ENCODE assay signal across 8 cellular contexts in genomic region chr17:1360315-1360714, GRCh38. TPM values are rescaled to one million over a fixed set of nuclear protein-coding genes. Genes with fewer than 3 reads are reported as not detected.
A peak's percentile ranks its signal among the peaks of the same experiment; 100 is the strongest.
DNase-seq lines count a peak whose midpoint lies in the region; ATAC-seq and TF ChIP-seq lines count a peak whose summit lies in the region.
"Not testable (repeated sequence)": the region's sequence is repeated elsewhere in the genome, so short reads cannot be mapped to it uniquely, and the experiment has no call there.

No MANE protein-coding gene starts in this region.

- not testable (repeated sequence) for H3K27me3 Mint-ChIP-seq in activated naive CD4-positive, alpha-beta T cell treated with anti-CD3 and anti-CD28 coated beads, Interleukin-2, amount 50 U/mL, for 24 hours

- not testable (repeated sequence) for H3K9ac ChIP-seq in trophoblast cell (ENCODE audit: low read length)

- not testable (repeated sequence) for H4K91ac ChIP-seq in trophoblast cell (ENCODE audit: low read depth, low read length)

- H3K36me3 Mint-ChIP-seq in activated naive CD4-positive, alpha-beta T cell treated with anti-CD3 and anti-CD28 coated beads, Interleukin-2, amount 50 U/mL, for 24 hours = peaks cover 24% of the 10 kb centered on the region

- intact Hi-C loops in heart right ventricle (cut with DNase I) (loop anchor here in 7 of 10 donors (5.0 to 10.0 kb wide), 6 partner anchors 37 to 154 kb away; partner anchors contain the start of genes CRK (in 4 of the 7) and INPP5K (in 1 of the 7)), tibial artery (cut with DNase I; ENCODE audit: low total_unique reads) (loop anchor here (10.0 kb wide), 1 partner anchor 84 kb away; no protein-coding TSS in a partner anchor)

- DNase-seq in EH (ENCODE audit: low read depth) (peak; percentile 65), MV-4-11 (lab: John Stamatoyannopoulos, UW) (peak; percentile 37), dermis blood vessel endothelial cell (peak; percentile 37), trophoblast cell (peak in 1 of 2 donors; percentile 28), tibial artery (peak in 1 of 2 donors; percentile 40)
- DNase-seq in activated CD4-positive, alpha-beta T cell treated with anti-CD3 and anti-CD28 coated beads, Interleukin-2, amount 50 U/mL, for 1 hour = peak; percentile 22
- not testable (repeated sequence) for DNase-seq in heart right ventricle

- H3K4me3 Mint-ChIP-seq in activated naive CD4-positive, alpha-beta T cell treated with anti-CD3 and anti-CD28 coated beads, Interleukin-2, amount 50 U/mL, for 24 hours = peak overlapping the region; percentile 20

- not testable (repeated sequence) for H3K4me3 ChIP-seq in heart right ventricle; trophoblast cell (ENCODE audit: low read depth, low read length); tibial artery

- H3K27ac ChIP-seq in heart right ventricle (peak overlapping the region in 7 of 10 donors; percentile 18 to 71 (median 23)), tibial artery (peak overlapping the region; percentile 11 to 41)
- not testable (repeated sequence) for H3K27ac ChIP-seq in trophoblast cell (ENCODE audit: low read depth, low read length)

- H3K14ac ChIP-seq in trophoblast cell (ENCODE audit: low read length) = not testable (repeated sequence)

- not testable (repeated sequence) for H2AFZ ChIP-seq in trophoblast cell (ENCODE audit: insufficient read depth, low read length, poor library complexity)

- not testable (repeated sequence) for H3K23ac ChIP-seq in trophoblast cell (ENCODE audit: low read length)

- H2BK120ac ChIP-seq in trophoblast cell (ENCODE audit: insufficient read depth, low read length, poor library complexity) = not testable (repeated sequence)

- H3K4me1 Mint-ChIP-seq in activated naive CD4-positive, alpha-beta T cell treated with anti-CD3 and anti-CD28 coated beads, Interleukin-2, amount 50 U/mL, for 24 hours = peaks cover 50% of the 10 kb centered on the region

- H3K79me1 ChIP-seq in trophoblast cell (ENCODE audit: low read length) = not testable (repeated sequence)

- not testable (repeated sequence) for H2BK12ac ChIP-seq in trophoblast cell (ENCODE audit: low read length)

- H3K36me3 ChIP-seq in heart right ventricle (peaks cover 0 to 85% (median 33%) of the 10 kb centered on the region in 9 donors), trophoblast cell (ENCODE audit: control insufficient read depth in 1 of 2, insufficient read depth in 2 of 2, low read length in 2 of 2) (peaks cover 38 to 52% of the 10 kb centered on the region in 2 experiments), tibial artery (peaks cover 28 to 70% (median 33%) of the 10 kb centered on the region in 3 donors)

- H3K27me3 ChIP-seq in heart right ventricle; trophoblast cell (ENCODE audit: insufficient read depth, low read length); tibial artery: not testable (repeated sequence)

- H3K18ac ChIP-seq in trophoblast cell (ENCODE audit: low read length) = not testable (repeated sequence)

- H3K79me2 ChIP-seq in trophoblast cell (ENCODE audit: control insufficient read depth, insufficient read depth, low read length, poor library complexity) = not testable (repeated sequence)

- H2AK5ac ChIP-seq in trophoblast cell (ENCODE audit: low read length) = not testable (repeated sequence)

- 32 to 46% methylated on average over 5 of the region's 5 CpGs for WGBS in heart right ventricle, 2 donors
- no CpG with 5 or more reads among the region's 5 CpGs for WGBS in trophoblast cell (ENCODE audit: extremely low coverage, insufficient coverage, insufficient read length)

- peak overlapping the region; percentile 35 for H3K27ac Mint-ChIP-seq in activated naive CD4-positive, alpha-beta T cell treated with anti-CD3 and anti-CD28 coated beads, Interleukin-2, amount 50 U/mL, for 24 hours

- peaks cover 8 to 60% (median 53%) of the 10 kb centered on the region in 9 donors for H3K4me1 ChIP-seq in heart right ventricle
- H3K4me1 ChIP-seq in trophoblast cell (ENCODE audit: control insufficient read depth in 1 of 2, insufficient read depth in 2 of 2, low read length in 2 of 2) = not testable (repeated sequence)
- peaks cover 0 to 58% (median 22%) of the 10 kb centered on the region in 4 donors for H3K4me1 ChIP-seq in tibial artery

- H3K4ac ChIP-seq in trophoblast cell (ENCODE audit: low read depth, low read length) = peak overlapping the region; percentile 69

- H2BK5ac ChIP-seq in trophoblast cell (ENCODE audit: low read depth, low read length, poor library complexity) = not testable (repeated sequence)

- H3K9me3 ChIP-seq in heart right ventricle; trophoblast cell (ENCODE audit: insufficient read depth, low read depth, low read length); tibial artery: not testable (repeated sequence)

- not testable (repeated sequence) for H4K12ac ChIP-seq in trophoblast cell (ENCODE audit: low read depth, low read length)

- not testable (repeated sequence) for H4K8ac ChIP-seq in trophoblast cell (ENCODE audit: low read depth, low read length)

- H3K9me3 Mint-ChIP-seq in activated naive CD4-positive, alpha-beta T cell treated with anti-CD3 and anti-CD28 coated beads, Interleukin-2, amount 50 U/mL, for 24 hours = not testable (repeated sequence)

- not testable (repeated sequence) for H3K4me2 ChIP-seq in trophoblast cell (ENCODE audit: low read length)

- ATAC-seq in heart right ventricle = not testable (repeated sequence)

- not testable (repeated sequence) for TF ChIP-seq CTCF in heart right ventricle (IDR thresholded peaks at IDR 0.05); tibial artery (IDR thresholded peaks at IDR 0.05)

RNA-seq across cellular contexts. Expression of gene YWHAE, which starts 39.7 kb away (rescaled TPM):
- total RNA-seq in dermis blood vessel endothelial cell (558 and 1,026 TPM in 2 replicates), heart right ventricle (100 to 1,000 TPM; 600 to 791 (median 620) TPM)
- 100 to 1,000 TPM; 478 to 505 TPM for polyA plus RNA-seq in heart right ventricle
- polyA plus RNA-seq in trophoblast cell (2013) = 619 and 645 TPM in 2 replicates
